19 cellular contexts compared by ENCODE assay signal in the genomic region with DNA sequence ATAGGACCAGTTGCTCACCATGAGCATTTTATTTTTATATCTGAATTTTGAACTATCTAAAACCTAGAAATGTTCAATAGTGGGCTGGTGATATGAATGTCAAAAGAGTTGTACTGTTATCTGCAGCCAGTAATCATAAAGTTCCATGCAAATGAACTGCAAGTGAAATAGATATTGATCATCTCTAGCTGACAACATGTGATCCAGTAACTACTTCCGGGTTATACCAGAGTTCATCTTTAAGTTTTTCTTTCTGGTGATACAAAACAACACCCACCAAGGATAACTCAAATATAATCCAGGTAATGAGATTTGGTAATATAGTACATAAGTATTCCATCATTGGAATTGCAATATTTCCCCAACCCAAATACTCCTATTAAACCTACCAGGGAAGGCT. TPM values are rescaled to one million over a fixed set of nuclear protein-coding genes. Genes with fewer than 3 reads are reported as not detected.
"Had no signal": no experiment of that assay in that cellular context is flagged by ENCODE, and none has a peak within 500 bp of the region (broad histone marks: within the 10 kb centered on the region; RNA-seq: fewer than 3 reads in every experiment).

No MANE protein-coding gene starts in this region.

- H3K4me1 ChIP-seq: Peyer's patch had no signal

- H3K9me3 ChIP-seq: Peyer's patch, SJCRH30 had no signal

- H3K27me3 ChIP-seq: Peyer's patch, SJCRH30 had no signal

- DNase-seq: IMR-90; Kasumi-1; MM.1S; NCI-H187; NCI-H226; NCI-H510A; NCI-H524 treated with DMSO at 0.1 percent for 48 hours; NK-92 treated with Interleukin-12 subunit alpha and Interleukin-12 subunit beta, amount 100 ng/mL, for 24 hours; OCI-M1; PC-9; Peyer's patch; SHP77 treated with DMSO at 0.1 percent for 48 hours had no signal

- H3K36me3 ChIP-seq: Peyer's patch, SJCRH30 had no signal

- H3K4me3 ChIP-seq: PC-9, Peyer's patch, SJCRH30 had no signal

- ATAC-seq: Right ventricle myocardium inferior, SK-N-SH treated with all-trans-retinoic acid at 6 μM for 48 hours had no signal

- H3K27ac ChIP-seq: KMS-11, PC-9, Peyer's patch, SJCRH30 had no signal

RNA-seq across cellular contexts. Expression of gene IL26, which starts 4.1 kb away (rescaled TPM):
- total RNA-seq: HT-29, IMR-90, M059J, PC-9, Peyer's patch, Right ventricle myocardium inferior, RPMI7951, SJCRH30 had no signal
- polyA plus RNA-seq: IMR-90 had no signal

RNA-seq across cellular contexts. Expression of gene IL22, which starts 31.9 kb away (rescaled TPM):
- total RNA-seq: HT-29, IMR-90, M059J, PC-9, Peyer's patch, Right ventricle myocardium inferior, RPMI7951, SJCRH30 had no signal
- polyA plus RNA-seq: IMR-90 had no signal
